Comparison of ENCODE assay signal across 14 cellular contexts in genomic region chr2:118718921-118719320, GRCh38.
DNase-seq lines count a peak whose midpoint lies in the region; ATAC-seq and TF ChIP-seq lines count a peak whose summit lies in the region.
"Had no signal": no experiment of that assay in that cellular context is flagged by ENCODE, and none has a peak within 500 bp of the region (broad histone marks: within the 10 kb centered on the region; RNA-seq: fewer than 3 reads in every experiment).

No MANE protein-coding gene starts in this region.

- peak; percentile 29 for DNase-seq in PC-3
- no peak for DNase-seq in RWPE2 (ENCODE audit: low spot score)
- DNase-seq in putamen (ENCODE audit: low spot score) = peak; percentile 38
- no peak for DNase-seq in NCI-H510A (lab: John Stamatoyannopoulos, UW)
- DNase-seq in NCI-H2107 (lab: John Stamatoyannopoulos, UW) = no peak
- DNase-seq: CD8-positive, alpha-beta T cell; DMS 273 treated with DMSO at 0.1 percent for 48 hours; DMS53; DND-41; EL; GM23248; HCEC 1CT had no signal

- no peak overlapping the region for H3K4me2 ChIP-seq in PC-3 (ENCODE audit: low read length)
- H3K4me2 ChIP-seq: BLaER1 treated with 17β-estradiol and CSF1 and Interleukin-3, amounts not matched to agents 10 nM and 100 nM had no signal

- H3K9ac ChIP-seq in PC-3 (ENCODE audit: low read length) = no peak overlapping the region
- H3K9ac ChIP-seq: BLaER1 treated with 17β-estradiol and CSF1 and Interleukin-3, amounts not matched to agents 10 nM and 100 nM; GM23248 had no signal

- ATAC-seq in PC-3 (no peak), RWPE2 (ENCODE audit: low read depth) (peak; percentile 18; the same call in 1 of the 3 replicates), esophagus mucosa (peak; percentile 77)
- ATAC-seq: CD8-positive, alpha-beta T cell had no signal

- H3K4me3 ChIP-seq in PC-3 (ENCODE audit: low read length) (no peak overlapping the region), RWPE2 (ENCODE audit: severe bottlenecking) (no peak overlapping the region)
- H3K4me3 ChIP-seq: BLaER1 treated with 17β-estradiol and CSF1 and Interleukin-3, amounts not matched to agents 10 nM and 100 nM; GM23248 had no signal

- H3K79me2 ChIP-seq in PC-3 (ENCODE audit: low read length) = no peaks in the 10 kb centered on the region

- intact Hi-C loops in PC-3 (cut with micrococcal nuclease) = no loop called here

- TF ChIP-seq CTCF in PC-3 (conservative IDR thresholded peaks at IDR 0.05; ENCODE audit: low read depth, low read length) (no peak), RWPE2 (IDR thresholded peaks at IDR 0.05; ENCODE audit: poor library complexity, severe bottlenecking) (no peak)

- H3K36me3 ChIP-seq in PC-3 (ENCODE audit: low read depth, low read length) (no peaks in the 10 kb centered on the region), RWPE2 (ENCODE audit: low read depth) (no peaks in the 10 kb centered on the region)
- H3K36me3 ChIP-seq: BLaER1 treated with 17β-estradiol and CSF1 and Interleukin-3, amounts not matched to agents 10 nM and 100 nM had no signal

- no TSS peak for BruUV-seq in PC-3 (replicated peaks; lab: Mats Ljungman, UMichigan)

- POLR2A ChIA-PET in PC-3 (lab: Charles Lee; ENCODE audit: unreplicated experiment) = no interaction called here

- H3K9me3 ChIP-seq in PC-3 (ENCODE audit: low read length) = no peaks in the 10 kb centered on the region
- H3K9me3 ChIP-seq in RWPE2 (ENCODE audit: severe bottlenecking) = no peaks in the 10 kb centered on the region

- no peaks in the 10 kb centered on the region for H3K27me3 ChIP-seq in PC-3 (ENCODE audit: low read length)
- H3K27me3 ChIP-seq in RWPE2 (ENCODE audit: insufficient read depth, poor library complexity, severe bottlenecking) = no peaks in the 10 kb centered on the region
- H3K27me3 ChIP-seq: BLaER1 treated with 17β-estradiol and CSF1 and Interleukin-3, amounts not matched to agents 10 nM and 100 nM had no signal

- no peak overlapping the region for H3K27ac ChIP-seq in PC-3 (ENCODE audit: low read length)
- H3K27ac ChIP-seq in RWPE2 (ENCODE audit: poor library complexity, severe bottlenecking) = no peak overlapping the region
- H3K27ac ChIP-seq: BLaER1 treated with 17β-estradiol and CSF1 and Interleukin-3, amounts not matched to agents 10 nM and 100 nM; GM23248 had no signal

- no peaks in the 10 kb centered on the region for H3K9me2 ChIP-seq in PC-3 (replicated peaks; ENCODE audit: low read length)

- no peaks in the 10 kb centered on the region for H4K20me1 ChIP-seq in PC-3 (ENCODE audit: low read length)
- H4K20me1 ChIP-seq: BLaER1 treated with 17β-estradiol and CSF1 and Interleukin-3, amounts not matched to agents 10 nM and 100 nM had no signal

- H3K4me1 ChIP-seq in PC-3 (ENCODE audit: insufficient read depth, low read length) (peaks cover 30% of the 10 kb centered on the region), RWPE2 (ENCODE audit: insufficient read depth, poor library complexity, severe bottlenecking) (peaks cover 32% of the 10 kb centered on the region)

- no peak overlapping the region for H2AFZ ChIP-seq in PC-3 (ENCODE audit: low read length)
- H2AFZ ChIP-seq: GM23248 had no signal

- H3F3A ChIP-seq in PC-3 (ENCODE audit: low read length, unreplicated experiment) = peaks cover 5% of the 10 kb centered on the region

- CTCF ChIA-PET in PC-3 (lab: Charles Lee) = no interaction called here

Comparison
In these comparisons a context has a peak if more than half of its experiments do, and no peak if none do; other contexts are left out.
1. DNase-seq: peak in PC-3 (single experiment) and putamen (single experiment); none in RWPE2 (single experiment), NCI-H510A (single experiment) and NCI-H2107 (single experiment).